10 cellular contexts compared by ENCODE assay signal in the genomic region with DNA sequence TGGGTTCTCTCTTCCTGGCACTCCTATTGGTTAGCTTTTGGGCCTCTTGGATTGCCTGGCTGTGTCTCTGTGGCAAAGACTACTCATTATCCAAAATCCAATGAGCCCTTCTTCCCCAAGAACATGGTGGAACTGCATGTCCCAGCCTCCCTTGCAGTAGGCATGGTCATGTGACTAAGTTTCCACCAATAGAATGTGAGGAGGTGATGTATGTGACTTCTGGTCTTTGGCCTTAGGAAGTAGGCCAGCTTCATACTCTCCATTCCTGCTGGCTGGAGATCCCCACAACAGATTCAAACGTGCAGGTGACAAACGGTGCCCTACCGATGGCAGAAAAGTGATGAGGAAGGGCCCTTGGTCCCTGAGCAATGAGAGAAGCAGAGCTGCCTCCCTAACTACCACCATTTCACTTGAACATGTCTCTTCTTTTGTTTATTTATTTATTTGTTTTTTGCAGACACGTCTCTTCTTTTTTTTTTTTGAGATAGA. TPM values are rescaled to one million over a fixed set of nuclear protein-coding genes. Genes with fewer than 3 reads are reported as not detected.
DNase-seq lines count a peak whose midpoint lies in the region; ATAC-seq and TF ChIP-seq lines count a peak whose summit lies in the region.
"Had no signal": no experiment of that assay in that cellular context is flagged by ENCODE, and none has a peak within 500 bp of the region (broad histone marks: within the 10 kb centered on the region; RNA-seq: fewer than 3 reads in every experiment).

No MANE protein-coding gene starts in this region.

- ATAC-seq in DND-41 (ENCODE audit: insufficient read depth, low read depth): 0 out of 3 replicates have a peak, but pooled peaks have one; percentile 30
- ATAC-seq in GM21423 (IDR thresholded peaks at IDR 0.05; ENCODE audit: unreplicated experiment): peak; percentile 32
- no peak for ATAC-seq in GM18909 (IDR thresholded peaks at IDR 0.05; ENCODE audit: poor library complexity, unreplicated experiment)

- H3K9me3 ChIP-seq in DND-41 (ENCODE audit: insufficient read depth, low read length, severe bottlenecking) (no peaks in the 10 kb centered on the region), hepatocyte (ENCODE audit: low read depth) (no peaks in the 10 kb centered on the region), colonic mucosa (no peaks in the 10 kb centered on the region)

- 80% methylated on average over 4 of the region's 4 CpGs for WGBS in hepatocyte (ENCODE audit: low lambda C conversion rate, missing lambda C conversion rate)

- H3K36me3 ChIP-seq in DND-41 (ENCODE audit: insufficient read depth, low read length) (no peaks in the 10 kb centered on the region), hepatocyte (replicated peaks; ENCODE audit: insufficient read depth, low read depth) (no peaks in the 10 kb centered on the region), colonic mucosa (no peaks in the 10 kb centered on the region)

- H3K9me2 ChIP-seq in hepatocyte (replicated peaks; ENCODE audit: insufficient read depth): no peaks in the 10 kb centered on the region

- intact Hi-C loops in colonic mucosa (cut with DNase I): no loop called here

- peak overlapping the region; percentile 19; the same call in 1 of the 2 replicates for H2AFZ ChIP-seq in DND-41 (ENCODE audit: low read depth, low read length)
- H2AFZ ChIP-seq in hepatocyte: no peak overlapping the region

- no peak overlapping the region for H3K9ac ChIP-seq in DND-41 (ENCODE audit: low read depth, low read length)
- no peak overlapping the region for H3K9ac ChIP-seq in colonic mucosa (ENCODE audit: low read depth in 2 of 2, low read length in 2 of 2)

- H3K27ac ChIP-seq in DND-41 (ENCODE audit: low read length): no peak overlapping the region
- no peak overlapping the region for H3K27ac ChIP-seq in hepatocyte
- H3K27ac ChIP-seq in colonic mucosa: no peak overlapping the region

- H3K4me3 ChIP-seq in DND-41 (ENCODE audit: low read depth in 1 of 2, low read length in 2 of 2) (no peak overlapping the region), hepatocyte (no peak overlapping the region), colonic mucosa (no peak overlapping the region)

- no peaks in the 10 kb centered on the region for H3K79me2 ChIP-seq in DND-41 (ENCODE audit: insufficient read depth, low read length)
- H3K79me2 ChIP-seq in hepatocyte: no peaks in the 10 kb centered on the region

- H4K20me1 ChIP-seq in DND-41 (ENCODE audit: insufficient read depth, low read length): no peaks in the 10 kb centered on the region
- no peaks in the 10 kb centered on the region for H4K20me1 ChIP-seq in hepatocyte (ENCODE audit: insufficient read depth, poor library complexity, severe bottlenecking)

- H3K27me3 ChIP-seq in DND-41 (ENCODE audit: insufficient read depth, low read length, poor library complexity) (no peaks in the 10 kb centered on the region), hepatocyte (no peaks in the 10 kb centered on the region), colonic mucosa (no peaks in the 10 kb centered on the region)

- no peak for DNase-seq in DND-41
- DNase-seq in RKO (ENCODE audit: low spot score): peak; percentile 59
- peak; percentile 71 for DNase-seq in iPS-NIHi11 (ENCODE audit: low spot score)
- no peak for DNase-seq in hepatocyte (ENCODE audit: low spot score)
- DNase-seq in AG20443 (ENCODE audit: low spot score): no peak
- DNase-seq in colonic mucosa: no peak
- DNase-seq: amygdala, NCI-H510A treated with DMSO at 0.1 percent for 48 hours had no signal

- no peak overlapping the region for H3K4me2 ChIP-seq in DND-41 (ENCODE audit: insufficient read depth, low read length)
- H3K4me2 ChIP-seq in hepatocyte: no peak overlapping the region

- no peak for TF ChIP-seq CTCF in DND-41 (IDR thresholded peaks at IDR 0.05; ENCODE audit: borderline replicate concordance, extremely low read depth, low read length, poor library complexity, severe bottlenecking)
- no peak for TF ChIP-seq CTCF in hepatocyte (IDR thresholded peaks at IDR 0.05; ENCODE audit: poor library complexity)
- TF ChIP-seq CTCF in colonic mucosa (IDR thresholded peaks at IDR 0.05): no peak

- H3K4me1 ChIP-seq in DND-41 (ENCODE audit: insufficient read depth, low read length): 0 out of 2 replicates have a peak, but pooled peaks cover 2% of the 10 kb centered on the region
- H3K4me1 ChIP-seq in hepatocyte (ENCODE audit: insufficient read depth): no peaks in the 10 kb centered on the region
- no peaks in the 10 kb centered on the region for H3K4me1 ChIP-seq in colonic mucosa

RNA-seq across cellular contexts. Expression of a gene that starts 17.3 kb away (rescaled TPM):
- total RNA-seq in hepatocyte (0.03 and 0.08 TPM in 2 replicates), colonic mucosa (1 to 10 TPM; 2.3 to 3.7 TPM)
- 0.05 and 0.57 TPM in 2 replicates for polyA plus RNA-seq in hepatocyte

RNA-seq across cellular contexts. Expression of a gene that starts 33.2 kb away (rescaled TPM):
- total RNA-seq in hepatocyte: 217 and 222 TPM in 2 replicates
- polyA plus RNA-seq in hepatocyte: 340 and 371 TPM in 2 replicates
- total RNA-seq in colonic mucosa: 100 to 1,000 TPM in 1 of 2 donors, 10 to 100 TPM in 1; 54.7 to 102 TPM

Comparison
In these comparisons a context has a peak if more than half of its experiments do, and no peak if none do; other contexts are left out.
1. DNase-seq: peak in RKO (single experiment) and iPS-NIHi11 (single experiment); none in DND-41 (single experiment), hepatocyte (single experiment), AG20443 (single experiment) and colonic mucosa (single experiment).